ENCODE assay signal across 8 cellular contexts in the genomic region with DNA sequence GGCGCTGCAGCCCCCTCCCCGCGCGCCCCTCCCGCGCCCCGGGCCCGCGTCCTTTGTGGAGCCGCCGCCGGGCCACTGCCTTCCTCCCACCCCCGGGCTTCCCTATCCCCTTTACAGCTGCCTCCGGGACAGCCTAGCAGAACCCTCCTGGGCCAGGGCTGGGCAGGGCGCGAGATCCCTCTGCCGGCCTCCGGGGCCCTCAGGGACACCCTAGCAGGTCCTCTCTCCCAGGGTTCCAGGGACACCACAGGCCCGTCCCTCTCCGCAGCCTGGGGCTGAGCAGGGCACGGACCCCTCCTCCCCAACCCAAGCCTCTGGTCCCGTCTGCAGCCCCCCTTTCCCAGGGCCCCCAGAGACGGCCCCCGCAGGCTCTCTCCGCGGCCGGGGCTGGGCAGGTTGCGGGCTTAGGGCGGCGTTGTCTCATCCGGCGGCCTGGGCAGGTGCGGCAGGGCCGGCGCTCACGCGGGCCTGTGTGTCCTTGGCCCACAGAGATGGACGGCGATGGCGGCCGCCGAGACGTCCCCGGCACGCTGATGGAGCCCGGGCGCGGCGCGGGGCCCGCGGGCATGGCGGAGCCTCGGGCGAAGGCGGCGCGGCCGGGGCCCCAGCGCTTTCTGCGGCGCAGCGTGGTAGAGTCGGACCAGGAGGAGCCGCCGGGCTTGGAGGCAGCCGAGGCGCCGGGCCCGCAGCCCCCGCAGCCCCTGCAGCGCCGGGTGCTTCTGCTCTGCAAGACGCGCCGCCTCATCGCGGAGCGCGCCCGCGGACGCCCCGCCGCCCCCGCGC. TPM values are rescaled to one million over a fixed set of nuclear protein-coding genes. Genes with fewer than 3 reads are reported as not detected.
DNase-seq lines count a peak whose midpoint lies in the region; ATAC-seq and TF ChIP-seq lines count a peak whose summit lies in the region.

No MANE protein-coding gene starts in this region.

- H3K27ac ChIP-seq in PC-9 (no peak overlapping the region), endodermal cell (ENCODE audit: low read depth, low read length) (no peak overlapping the region), osteoblast (ENCODE audit: low read depth, low read length) (no peak overlapping the region)

- H3K4me2 ChIP-seq in PC-9: peak overlapping the region; percentile 98
- H3K4me2 ChIP-seq in osteoblast (ENCODE audit: insufficient read depth, low read length): no peak overlapping the region

- H3K36me3 Mint-ChIP-seq in endodermal cell (ENCODE audit: low read depth): no peaks in the 10 kb centered on the region

- H3K9ac ChIP-seq in endodermal cell (ENCODE audit: extremely low read depth, low read length, poor library complexity, severe bottlenecking): no peak overlapping the region

- H2AFZ ChIP-seq in PC-9 (peak overlapping the region; percentile 78), osteoblast (ENCODE audit: low read length) (no peak overlapping the region)

- no peaks in the 10 kb centered on the region for H3K36me3 ChIP-seq in PC-9 (ENCODE audit: low read depth)
- H3K36me3 ChIP-seq in endodermal cell (ENCODE audit: control insufficient read depth, insufficient read depth, low read length): no peaks in the 10 kb centered on the region
- no peaks in the 10 kb centered on the region for H3K36me3 ChIP-seq in osteoblast (ENCODE audit: insufficient read depth, low read length)

- peak overlapping the region; percentile 57 for H3K4me3 Mint-ChIP-seq in endodermal cell

- POLR2A ChIA-PET in PC-9 (lab: Charles Lee; ENCODE audit: unreplicated experiment): no interaction called here

- no peaks in the 10 kb centered on the region for H3K9me3 Mint-ChIP-seq in endodermal cell

- 0 out of 2 replicates have a peak, but pooled peaks cover 2% of the 10 kb centered on the region for H3F3A ChIP-seq in PC-9 (ENCODE audit: insufficient read depth, low read depth)

- TF ChIP-seq CTCF in PC-9 (conservative IDR thresholded peaks at IDR 0.05) (no peak), endodermal cell (conservative IDR thresholded peaks at IDR 0.05) (no peak), osteoblast (IDR thresholded peaks at IDR 0.05; ENCODE audit: extremely low read depth, low read depth, low read length) (no peak)

- no TSS peak for BruUV-seq in PC-9 (replicated peaks; lab: Mats Ljungman, UMichigan)

- H3K4me1 ChIP-seq in PC-9 (replicated peaks; ENCODE audit: insufficient read depth) (peaks cover 8% of the 10 kb centered on the region; the same call in 1 of the 2 replicates), endodermal cell (ENCODE audit: control insufficient read depth, insufficient read depth, low read length) (peaks cover 3% of the 10 kb centered on the region), osteoblast (ENCODE audit: insufficient read depth, low read length) (no peaks in the 10 kb centered on the region)

- peak; percentile 45 for DNase-seq in GM03348 (ENCODE audit: low spot score)
- peak in 1 of 2 experiments; percentile 34 for DNase-seq in PC-9
- peak; percentile 82 for DNase-seq in endodermal cell
- peak; percentile 91 for DNase-seq in osteoblast (ENCODE audit: insufficient read length, low spot score, missing footprints)
- DNase-seq in NCI-H1048 (lab: John Stamatoyannopoulos, UW): no peak
- no peak for DNase-seq in activated gamma-delta T cell (lab: John Stamatoyannopoulos, UW)

- no peak for ATAC-seq in HG03460 (IDR thresholded peaks at IDR 0.05; ENCODE audit: unreplicated experiment)
- ATAC-seq in GM19455 (IDR thresholded peaks at IDR 0.05; ENCODE audit: unreplicated experiment): no peak

- intact Hi-C loops in PC-9 (cut with micrococcal nuclease; ENCODE audit: unreplicated experiment): loop anchor here (5.0 kb wide), 1 partner anchor 38 kb away; no protein-coding TSS in a partner anchor

- no peaks in the 10 kb centered on the region for H3K9me2 ChIP-seq in PC-9 (ENCODE audit: insufficient read depth)

- no peak overlapping the region for H3K27ac Mint-ChIP-seq in endodermal cell

- whole genome bisulfite sequencing in endodermal cell (ENCODE audit: insufficient coverage in 1 of 2, insufficient read length in 1 of 2), 2 experiments: 0 to 4% methylated on average over 15 to 87 of the region's 87 CpGs

- H4K20me1 ChIP-seq in PC-9 (ENCODE audit: insufficient read depth) (no peaks in the 10 kb centered on the region; the same call in 1 of the 2 replicates), osteoblast (ENCODE audit: insufficient read depth, low read length) (no peaks in the 10 kb centered on the region)

- H3K79me2 ChIP-seq in PC-9 (ENCODE audit: low read depth) (peaks cover 14% of the 10 kb centered on the region; the same call in 1 of the 2 replicates), osteoblast (ENCODE audit: insufficient read depth, low read length) (no peaks in the 10 kb centered on the region)

- H3K9me3 ChIP-seq in PC-9 (ENCODE audit: insufficient read depth, low read depth) (no peaks in the 10 kb centered on the region), endodermal cell (ENCODE audit: control insufficient read depth, low read length) (no peaks in the 10 kb centered on the region), osteoblast (ENCODE audit: low read depth, low read length) (no peaks in the 10 kb centered on the region)

- peaks cover 43% of the 10 kb centered on the region for H3K27me3 Mint-ChIP-seq in endodermal cell (ENCODE audit: insufficient read depth)

- peak overlapping the region; percentile 74 for H3K4me3 ChIP-seq in PC-9
- peak overlapping the region; percentile 74 for H3K4me3 ChIP-seq in endodermal cell (ENCODE audit: low read length)
- H3K4me3 ChIP-seq in osteoblast (ENCODE audit: insufficient read depth, low read length): no peak overlapping the region

- H3K4me1 Mint-ChIP-seq in endodermal cell: peaks cover 16% of the 10 kb centered on the region

- no peaks in the 10 kb centered on the region for H3K27me3 ChIP-seq in PC-9 (ENCODE audit: insufficient read depth, low read depth)
- H3K27me3 ChIP-seq in endodermal cell (ENCODE audit: control insufficient read depth, insufficient read depth, low read length, poor library complexity, severe bottlenecking): peaks cover 39% of the 10 kb centered on the region
- peaks cover 38% of the 10 kb centered on the region for H3K27me3 ChIP-seq in osteoblast (ENCODE audit: insufficient read depth, low read length)

- CTCF ChIA-PET in PC-9 (lab: Charles Lee): no interaction called here

RNA-seq across cellular contexts. Expression of gene WNK2, which starts 0.7 kb away (rescaled TPM):
- total RNA-seq in PC-9 (2021) (44.6 and 61.3 TPM in 2 replicates), endodermal cell (10 to 100 TPM; 46.1 to 48.8 TPM), osteoblast (not detected in 2 replicates)
- polyA plus RNA-seq in endodermal cell (2013, experiment 1 of 2): 34.8 TPM
- polyA plus RNA-seq in endodermal cell (2013, experiment 2 of 2): 29.3 TPM

RNA-seq across cellular contexts. Expression of gene NINJ1, which starts 50.6 kb away (rescaled TPM):
- 115 TPM in 2 replicates for total RNA-seq in PC-9 (2021)
- 10 to 100 TPM; 24.2 to 32.0 TPM for total RNA-seq in endodermal cell
- polyA plus RNA-seq in endodermal cell (2013, experiment 1 of 2): 29.8 TPM
- 28.4 TPM for polyA plus RNA-seq in endodermal cell (2013, experiment 2 of 2)
- 33.6 and 34.7 TPM in 2 replicates for total RNA-seq in osteoblast

Comparison
In these comparisons a context has a peak if more than half of its experiments do, and no peak if none do; other contexts are left out.
1. DNase-seq: peak in GM03348 (single experiment), endodermal cell (single experiment) and osteoblast (single experiment); none in NCI-H1048 (single experiment) and activated gamma-delta T cell (single experiment).
2. RNA of gene WNK2, which starts 0.7 kb away (total RNA-seq): 46.1 to 48.8 TPM in endodermal cell and 44.6 to 61.3 TPM in PC-9; not detected in osteoblast; every median in the first group is over 10 times any median in the second.